ENCODE assay signal across 9 cellular contexts in the genomic region with DNA sequence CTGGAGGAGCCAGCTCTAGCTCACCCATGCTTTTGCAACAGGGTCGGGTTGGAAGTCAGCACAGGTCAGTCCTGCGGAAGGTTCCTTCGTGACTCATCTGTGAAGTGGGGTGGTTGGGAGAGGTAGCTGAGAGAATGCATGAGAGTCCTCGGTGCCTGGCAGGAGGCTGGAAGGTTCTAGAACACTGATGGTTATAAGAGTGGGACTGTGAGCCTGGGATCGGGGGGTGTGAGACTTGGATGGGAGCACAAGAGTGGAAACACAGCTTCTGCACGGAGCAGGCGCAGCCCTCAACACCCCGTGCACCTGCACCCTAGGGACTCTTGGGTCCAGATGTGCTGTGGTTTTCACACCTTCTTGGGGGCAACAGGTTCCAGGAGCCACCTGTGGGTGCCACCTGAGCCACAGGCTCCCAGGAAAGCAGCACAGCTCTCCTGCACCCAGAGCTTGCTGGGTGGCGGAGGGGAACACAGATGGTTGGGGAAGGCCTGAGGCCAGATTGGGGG. TPM values are rescaled to one million over a fixed set of nuclear protein-coding genes. Genes with fewer than 3 reads are reported as not detected.
DNase-seq lines count a peak whose midpoint lies in the region; ATAC-seq and TF ChIP-seq lines count a peak whose summit lies in the region.
"Had no signal": no experiment of that assay in that cellular context is flagged by ENCODE, and none has a peak within 500 bp of the region (broad histone marks: within the 10 kb centered on the region; RNA-seq: fewer than 3 reads in every experiment).

No MANE protein-coding gene starts in this region.

- no peaks in the 10 kb centered on the region for H3K9me3 ChIP-seq in T-helper 17 cell (ENCODE audit: control insufficient read depth, low read length, poor library complexity, severe bottlenecking)

- peak overlapping the region; percentile 90 for H3K27ac Mint-ChIP-seq in T-helper 17 cell
- peak overlapping the region; percentile 90 to 98 for H3K27ac Mint-ChIP-seq in natural killer cell

- H3K4me1 Mint-ChIP-seq in T-helper 17 cell, result peaks cover 50% of the 10 kb centered on the region
- peaks cover 72 to 77% of the 10 kb centered on the region in 2 donors for H3K4me1 Mint-ChIP-seq in natural killer cell

- H3K36me3 Mint-ChIP-seq in T-helper 17 cell (ENCODE audit: low read depth) (peaks cover 9% of the 10 kb centered on the region), natural killer cell (no peaks in the 10 kb centered on the region)

- H3K4me3 Mint-ChIP-seq in T-helper 17 cell (no peak overlapping the region), natural killer cell (peak overlapping the region; percentile 81)

- intact Hi-C loops in natural killer cell (cut with micrococcal nuclease), result loop anchor here (1.0 to 2.0 kb wide), 4 partner anchors 12 to 84 kb away; a partner anchor contains a TSS

- H3K27me3 Mint-ChIP-seq in T-helper 17 cell (no peaks in the 10 kb centered on the region), natural killer cell (ENCODE audit: low read depth in 2 of 2) (no peaks in the 10 kb centered on the region)

- DNase-seq in NK-92 treated with Interleukin-12 subunit alpha and Interleukin-12 subunit beta, amount 100 ng/mL, for 24 hours (lab: John Stamatoyannopoulos, UW), result peak; percentile 89
- no peak for DNase-seq in NK-92 (lab: John Stamatoyannopoulos, UW; ENCODE audit: unreplicated experiment)
- no peak for DNase-seq in T-helper 17 cell
- DNase-seq in natural killer cell, result peak; percentile 41
- DNase-seq in NCI-H82 (lab: John Stamatoyannopoulos, UW), result no peak
- no peak for DNase-seq in medulla oblongata (ENCODE audit: extremely low spot score)
- no peak for DNase-seq in amygdala (lab: John Stamatoyannopoulos, UW)
- DNase-seq: activated effector memory CD4-positive, alpha-beta T cell treated with Interleukin-2 at 50 U/mL for 16 hours had no signal

- ATAC-seq in HG02642 (IDR thresholded peaks at IDR 0.05; ENCODE audit: poor library complexity, unreplicated experiment) (peak; percentile 31), T-helper 17 cell (no peak), natural killer cell (peak in 1 of 3 donors; percentile 22)

- no peaks in the 10 kb centered on the region for H3K9me3 Mint-ChIP-seq in natural killer cell

- TF ChIP-seq CTCF in natural killer cell (IDR thresholded peaks at IDR 0.05), result no peak

RNA-seq across cellular contexts. Expression of a gene that starts 48.9 kb away (rescaled TPM):
- total RNA-seq in T-helper 17 cell, result 10 to 100 TPM; 17.6 to 26.4 TPM
- 10 to 100 TPM; 24.3 to 45.7 (median 26.5) TPM for total RNA-seq in natural killer cell

Comparison
In these comparisons a context has a peak if more than half of its experiments do, and no peak if none do; other contexts are left out.
1. DNase-seq: peak in NK-92 treated with Interleukin-12 subunit alpha and Interleukin-12 subunit beta, amount 100 ng/mL, for 24 hours (single experiment) and natural killer cell (single experiment); none in NK-92 (single experiment), T-helper 17 cell (0 of 3), NCI-H82 (single experiment), medulla oblongata (single experiment) and amygdala (0 of 56).